ENCODE assay signal across 25 cellular contexts in genomic region chr7:31106303-31107105, GRCh38. TPM values are rescaled to one million over a fixed set of nuclear protein-coding genes. Genes with fewer than 3 reads are reported as not detected.
A peak's percentile ranks its signal among the peaks of the same experiment; 100 is the strongest.
DNase-seq lines count a peak whose midpoint lies in the region; ATAC-seq and TF ChIP-seq lines count a peak whose summit lies in the region.
"Had no signal": no experiment of that assay in that cellular context is flagged by ENCODE, and none has a peak within 500 bp of the region (broad histone marks: within the 10 kb centered on the region; RNA-seq: fewer than 3 reads in every experiment).

No MANE protein-coding gene starts in this region.

- H2AK5ac ChIP-seq in neuronal stem cell (ENCODE audit: low read depth, low read length): no peak overlapping the region

- no peaks in the 10 kb centered on the region for H3K79me1 ChIP-seq in neuronal stem cell (ENCODE audit: low read depth, low read length)

- H2BK5ac ChIP-seq in neuronal stem cell (ENCODE audit: low read length): no peak overlapping the region

- H2BK15ac ChIP-seq in neuronal stem cell (ENCODE audit: low read length): no peak overlapping the region

- H3K4me2 ChIP-seq in neuronal stem cell (ENCODE audit: insufficient read depth, low read length, poor library complexity, severe bottlenecking) (no peak overlapping the region), SK-N-SH (no peak overlapping the region)

- no peak overlapping the region for H2BK12ac ChIP-seq in neuronal stem cell (ENCODE audit: low read length)

- H3K4me1 Mint-ChIP-seq in activated T-helper 1 cell treated with anti-CD3 and anti-CD28 coated beads, Interleukin-12 subunit alpha, Interleukin-12 subunit beta, Interleukin-2, Interleukin-4 antibody, amounts not matched to agents 30 ng/mL and 10 ng/mL and 1 ng/mL, durations not matched to agents 14 hours and 24 hours and 36 hours (ENCODE audit: low read depth): no peaks in the 10 kb centered on the region
- H3K4me1 Mint-ChIP-seq: IgD-negative memory B cell had no signal

- no peak overlapping the region for H3K4me3 Mint-ChIP-seq in activated T-helper 1 cell treated with anti-CD3 and anti-CD28 coated beads, Interleukin-12 subunit alpha, Interleukin-12 subunit beta, Interleukin-2, Interleukin-4 antibody, amounts not matched to agents 30 ng/mL and 10 ng/mL and 1 ng/mL, durations not matched to agents 14 hours and 24 hours and 36 hours
- H3K4me3 Mint-ChIP-seq: CD8-positive, alpha-beta T cell; IgD-negative memory B cell had no signal

- H3K4ac ChIP-seq in neuronal stem cell (ENCODE audit: low read length): no peak overlapping the region

- H3K4me1 ChIP-seq in neuronal stem cell (ENCODE audit: control insufficient read depth in 2 of 2, insufficient read depth in 1 of 2, low read depth in 1 of 2, low read length in 2 of 2) (no peaks in the 10 kb centered on the region), SK-N-SH (ENCODE audit: control insufficient read depth in 1 of 2, insufficient read depth in 2 of 2, low read depth in 1 of 2, low read length in 1 of 2) (no peaks in the 10 kb centered on the region; a peak in 1 of 4 replicates)

- no peaks in the 10 kb centered on the region for H3K9me2 ChIP-seq in SK-N-SH

- H3K27me3 ChIP-seq in neuronal stem cell (ENCODE audit: control insufficient read depth in 3 of 3, insufficient read depth in 3 of 3, low read depth in 1 of 3, low read length in 3 of 3): peaks cover 0 to 3% (median 0%) of the 10 kb centered on the region in 3 experiments
- H3K27me3 ChIP-seq in SK-N-SH (ENCODE audit: insufficient read depth): peaks cover 15% of the 10 kb centered on the region

- H2AFZ ChIP-seq in neuronal stem cell (ENCODE audit: low read length) (no peak overlapping the region), SK-N-SH (ENCODE audit: low read depth) (no peak overlapping the region)

- TF ChIP-seq CTCF in SK-N-SH (IDR thresholded peaks at IDR 0.05): no peak

- no peaks in the 10 kb centered on the region for H4K20me1 ChIP-seq in SK-N-SH (ENCODE audit: insufficient read depth)

- H3K4me3 ChIP-seq in neuronal stem cell (ENCODE audit: low read length in 2 of 2) (no peak overlapping the region), SK-N-SH (ENCODE audit: low read depth in 2 of 2, low read length in 1 of 2) (no peak overlapping the region)

- peak overlapping the region; percentile 66 for H4K8ac ChIP-seq in neuronal stem cell (ENCODE audit: low read depth, low read length)

- no CpG with 5 or more reads among the region's 13 CpGs for WGBS in neuronal stem cell (ENCODE audit: extremely low coverage in 2 of 2, insufficient read length in 2 of 2, insufficient replicate concordance in 1 of 2), 2 donors
- 41% methylated on average over 12 of the region's 13 CpGs for WGBS in SK-N-SH (ENCODE audit: low lambda C conversion rate)

- H3K18ac ChIP-seq in neuronal stem cell (ENCODE audit: low read length): peak overlapping the region; percentile 54

- H3K9ac ChIP-seq in neuronal stem cell (ENCODE audit: low read depth, low read length, poor library complexity) (peak overlapping the region; percentile 61), SK-N-SH (no peak overlapping the region)

- H3K27me3 Mint-ChIP-seq in activated T-helper 1 cell treated with anti-CD3 and anti-CD28 coated beads, Interleukin-12 subunit alpha, Interleukin-12 subunit beta, Interleukin-2, Interleukin-4 antibody, amounts not matched to agents 30 ng/mL and 10 ng/mL and 1 ng/mL, durations not matched to agents 14 hours and 24 hours and 36 hours (ENCODE audit: insufficient read depth): no peaks in the 10 kb centered on the region

- H3K27ac Mint-ChIP-seq in activated T-helper 1 cell treated with anti-CD3 and anti-CD28 coated beads, Interleukin-12 subunit alpha, Interleukin-12 subunit beta, Interleukin-2, Interleukin-4 antibody, amounts not matched to agents 30 ng/mL and 10 ng/mL and 1 ng/mL, durations not matched to agents 14 hours and 24 hours and 36 hours: no peak overlapping the region
- H3K27ac Mint-ChIP-seq: CD8-positive, alpha-beta T cell; IgD-negative memory B cell had no signal

- POLR2A ChIA-PET in SK-N-SH (lab: Yijun Ruan, JAX): interaction anchor here (1.6 kb wide), 1 partner anchor 8 kb away, joined by 3 read pairs; no protein-coding TSS in a partner anchor

- peak overlapping the region; percentile 35 for H3K23ac ChIP-seq in neuronal stem cell (ENCODE audit: low read depth, low read length, poor library complexity)

- no peak for TF ChIP-seq EP300 in SK-N-SH (IDR thresholded peaks at IDR 0.05; ENCODE audit: borderline replicate concordance in 1 of 2, low read depth in 1 of 2, low read length in 1 of 2)

- no peak for ATAC-seq in GM19467 (IDR thresholded peaks at IDR 0.05; ENCODE audit: unreplicated experiment)
- ATAC-seq: CD8-positive, alpha-beta T cell had no signal

- H3K36me3 Mint-ChIP-seq in activated T-helper 1 cell treated with anti-CD3 and anti-CD28 coated beads, Interleukin-12 subunit alpha, Interleukin-12 subunit beta, Interleukin-2, Interleukin-4 antibody, amounts not matched to agents 30 ng/mL and 10 ng/mL and 1 ng/mL, durations not matched to agents 14 hours and 24 hours and 36 hours (ENCODE audit: low read depth): no peaks in the 10 kb centered on the region
- H3K36me3 Mint-ChIP-seq: CD8-positive, alpha-beta T cell; IgD-negative memory B cell had no signal

- H3K27ac ChIP-seq in neuronal stem cell (replicated peaks; ENCODE audit: low read length): no peak overlapping the region
- no peak overlapping the region for H3K27ac ChIP-seq in SK-N-SH (ENCODE audit: low read depth in 2 of 2, low read length in 1 of 2)

- H3K9me3 Mint-ChIP-seq in activated T-helper 1 cell treated with anti-CD3 and anti-CD28 coated beads, Interleukin-12 subunit alpha, Interleukin-12 subunit beta, Interleukin-2, Interleukin-4 antibody, amounts not matched to agents 30 ng/mL and 10 ng/mL and 1 ng/mL, durations not matched to agents 14 hours and 24 hours and 36 hours: no peaks in the 10 kb centered on the region
- H3K9me3 Mint-ChIP-seq: CD8-positive, alpha-beta T cell; IgD-negative memory B cell had no signal

- H2BK120ac ChIP-seq in neuronal stem cell (ENCODE audit: low read depth, low read length): peak overlapping the region; percentile 22

- H3K14ac ChIP-seq in neuronal stem cell (ENCODE audit: low read length): no peak overlapping the region

- peak; percentile 37 for DNase-seq in activated CD8-positive, alpha-beta memory T cell treated with anti-CD3 and anti-CD28 coated beads for 24 hours
- no peak for DNase-seq in activated CD8-positive, alpha-beta memory T cell treated with anti-CD3 and anti-CD28 coated beads, Interleukin-2, amount 50 U/mL, for 4 hours
- DNase-seq in ecto neural progenitor cell (ENCODE audit: low spot score): peak; percentile 32
- DNase-seq in neuronal stem cell (ENCODE audit: low spot score): no peak
- DNase-seq in ureter (ENCODE audit: low spot score): peak; percentile 37
- no peak for DNase-seq in activated T-helper 1 cell treated with anti-CD3 and anti-CD28 coated beads, Interleukin-12 subunit alpha, Interleukin-12 subunit beta, Interleukin-2, Interleukin-4 antibody, amounts not matched to agents 30 ng/mL and 10 ng/mL and 1 ng/mL, durations not matched to agents 14 hours and 24 hours and 36 hours (ENCODE audit: low spot score)
- no peak for DNase-seq in SK-N-SH
- DNase-seq: 8988T, AML-193, C1 segment of cervical spinal cord, MV-4-11, NCI-H1105 treated with DMSO at 0.1 percent for 48 hours, NCI-H1694, NCI-H2081, NCI-H2171, NCI-H345, NCI-H524, NCI-H82, SHP77 had no signal

- no peaks in the 10 kb centered on the region for H3K79me2 ChIP-seq in SK-N-SH (ENCODE audit: insufficient read depth)

- no peaks in the 10 kb centered on the region for H3F3A ChIP-seq in SK-N-SH (replicated peaks; ENCODE audit: insufficient read depth)

- intact Hi-C loops in activated T-helper 1 cell treated with anti-CD3 and anti-CD28 coated beads, Interleukin-12 subunit alpha, Interleukin-12 subunit beta, Interleukin-2, Interleukin-4 antibody, amounts not matched to agents 30 ng/mL and 10 ng/mL and 1 ng/mL, durations not matched to agents 14 hours and 24 hours and 36 hours (cut with micrococcal nuclease): no loop called here

- H3K36me3 ChIP-seq in neuronal stem cell (replicated peaks in 1 of 2; ENCODE audit: control insufficient read depth in 2 of 2, insufficient read depth in 2 of 2, low read length in 2 of 2) (no peaks in the 10 kb centered on the region), SK-N-SH (replicated peaks in 1 of 2; ENCODE audit: control insufficient read depth in 1 of 2, insufficient read depth in 2 of 2, low read length in 1 of 2) (no peaks in the 10 kb centered on the region)

- CTCF ChIA-PET in SK-N-SH (lab: Yijun Ruan, JAX): interaction anchor here (0.9 to 24.6 kb wide), 7 partner anchors 17 to 237 kb away, joined by 3 to 344 read pairs (median 4); partner anchors contain the start of gene ADCYAP1R1

- no peak for TF ChIP-seq RAD21 in SK-N-SH (IDR thresholded peaks at IDR 0.05; ENCODE audit: low read length)

- no peaks in the 10 kb centered on the region for H3K9me3 ChIP-seq in neuronal stem cell (replicated peaks in 1 of 2; ENCODE audit: control insufficient read depth in 2 of 2, insufficient read depth in 1 of 2, low read depth in 1 of 2, low read length in 2 of 2)
- H3K9me3 ChIP-seq in SK-N-SH: no peaks in the 10 kb centered on the region

- no peak overlapping the region for H4K91ac ChIP-seq in neuronal stem cell (ENCODE audit: low read depth, low read length, poor library complexity)

TF ChIP-seq in SK-N-SH, 30 proteins besides CTCF, POLR2A, EP300 and RAD21 (continues in another document):
- TF ChIP-seq MAX (IDR thresholded peaks at IDR 0.05; ENCODE audit: low read depth) (no peak), TEAD4 (IDR thresholded peaks at IDR 0.05; ENCODE audit: borderline replicate concordance, insufficient read depth) (no peak)
- TF ChIP-seq, protein P1, sequence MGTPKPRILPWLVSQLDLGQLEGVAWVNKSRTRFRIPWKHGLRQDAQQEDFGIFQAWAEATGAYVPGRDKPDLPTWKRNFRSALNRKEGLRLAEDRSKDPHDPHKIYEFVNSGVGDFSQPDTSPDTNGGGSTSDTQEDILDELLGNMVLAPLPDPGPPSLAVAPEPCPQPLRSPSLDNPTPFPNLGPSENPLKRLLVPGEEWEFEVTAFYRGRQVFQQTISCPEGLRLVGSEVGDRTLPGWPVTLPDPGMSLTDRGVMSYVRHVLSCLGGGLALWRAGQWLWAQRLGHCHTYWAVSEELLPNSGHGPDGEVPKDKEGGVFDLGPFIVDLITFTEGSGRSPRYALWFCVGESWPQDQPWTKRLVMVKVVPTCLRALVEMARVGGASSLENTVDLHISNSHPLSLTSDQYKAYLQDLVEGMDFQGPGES (IDR thresholded peaks at IDR 0.05; ENCODE audit: low read depth, low read length): no peak

RNA-seq across cellular contexts. Expression of gene ADCYAP1R1, which starts 54.4 kb away (rescaled TPM):
- polyA plus RNA-seq in neuronal stem cell (2013, experiment 1 of 2): 4.0 TPM
- 3.9 TPM for polyA plus RNA-seq in neuronal stem cell (2013, experiment 2 of 2)
- 2.6 TPM for total RNA-seq in ureter
- total RNA-seq in activated T-helper 1 cell treated with anti-CD3 and anti-CD28 coated beads, Interleukin-12 subunit alpha, Interleukin-12 subunit beta, Interleukin-2, Interleukin-4 antibody, amounts not matched to agents 30 ng/mL and 10 ng/mL and 1 ng/mL, durations not matched to agents 14 hours and 24 hours and 36 hours: not detected in 2 replicates
- polyA plus RNA-seq in SK-N-SH (2012; rRNA removed): 0.08 and 0.71 TPM in 2 replicates
- polyA plus RNA-seq in SK-N-SH (2012; cell fraction: cytosol; rRNA removed): 0.28 and 0.68 TPM in 2 replicates
- 0.17 and 0.34 TPM in 2 replicates for polyA plus RNA-seq in SK-N-SH (2012; cell fraction: nucleus; rRNA removed)
- total RNA-seq: CD8-positive, alpha-beta T cell; G401; RPMI7951 had no signal
- polyA plus RNA-seq: AG04450, IgD-negative memory B cell had no signal

Comparison
In these comparisons a context has a peak if more than half of its experiments do, and no peak if none do; other contexts are left out.
1. DNase-seq: peak in activated CD8-positive, alpha-beta memory T cell treated with anti-CD3 and anti-CD28 coated beads for 24 hours (single experiment), ecto neural progenitor cell (single experiment) and ureter (single experiment); none in activated CD8-positive, alpha-beta memory T cell treated with anti-CD3 and anti-CD28 coated beads, Interleukin-2, amount 50 U/mL, for 4 hours (single experiment), neuronal stem cell (single experiment), activated T-helper 1 cell treated with anti-CD3 and anti-CD28 coated beads, Interleukin-12 subunit alpha, Interleukin-12 subunit beta, Interleukin-2, Interleukin-4 antibody, amounts not matched to agents 30 ng/mL and 10 ng/mL and 1 ng/mL, durations not matched to agents 14 hours and 24 hours and 36 hours (single experiment) and SK-N-SH (single experiment).